ENCODE assay signal across 8 cellular contexts in genomic region chr17:38415250-38416194, GRCh38. TPM values are rescaled to one million over a fixed set of nuclear protein-coding genes. Genes with fewer than 3 reads are reported as not detected.
DNase-seq lines count a peak whose midpoint lies in the region; ATAC-seq, FAIRE-seq and TF ChIP-seq lines count a peak whose summit lies in the region.

No MANE protein-coding gene starts in this region.

- peaks cover 14% of the 10 kb centered on the region; the same call in 1 of the 2 replicates for H3K23me2 ChIP-seq in H1 (ENCODE audit: low read depth, low read length)

- peaks cover 0 to 19% (median 7%) of the 10 kb centered on the region in 4 experiments; a peak in 4 of 7 replicates for H3K27me3 ChIP-seq in H1 (replicated peaks in 1 of 4; ENCODE audit: control insufficient read depth in 3 of 4, extremely low read depth in 1 of 4, insufficient read depth in 3 of 4, low read length in 3 of 4)
- peaks cover 0 to 7% (median 0%) of the 10 kb centered on the region in 4 donors for H3K27me3 ChIP-seq in pancreas

- H2BK5ac ChIP-seq in H1 (ENCODE audit: low read depth, low read length) = peak overlapping the region; percentile 100

- H3K18ac ChIP-seq in H1 (ENCODE audit: extremely low read depth, low read length) = peak overlapping the region; percentile 100

- no peak overlapping the region for H3K23ac ChIP-seq in H1 (ENCODE audit: insufficient read length)

- intact Hi-C loops in pancreas (cut with DNase I) = loop anchor here (5.0 kb wide), 2 partner anchors 68 to 73 kb away; partner anchors contain the start of gene GPR179 (in 1 of the 3)

- 19% methylated on average over 20 of the region's 22 CpGs; no CpG with 5 or more reads in 1 of the 2 experiments for WGBS in H1 (ENCODE audit: extremely low coverage in 1 of 2, insufficient coverage in 1 of 2, insufficient read length in 1 of 2, insufficient replicate concordance in 2 of 2, low coverage in 1 of 2, low lambda C conversion rate in 2 of 2, missing lambda C conversion rate in 1 of 2), 2 experiments
- 28 to 33% methylated on average over 22 of the region's 22 CpGs for WGBS in pancreas, 2 donors

- H3K4me3 ChIP-seq in H1 (ENCODE audit: extremely low read depth in 1 of 4, insufficient read depth in 2 of 4, low read depth in 3 of 4, low read length in 4 of 4) = peak overlapping the region in 3 of 4 experiments; percentile 20 to 55 (median 39); a peak in 6 of 8 replicates
- no peak overlapping the region for H3K4me3 ChIP-seq in pancreas

- POLR2A ChIA-PET in H1 (lab: Charles Lee; ENCODE audit: partially characterized antibody) = interaction anchor here (0.6 to 6.1 kb wide), 27 partner anchors 8 to 1795 kb away, joined by 3 to 77 read pairs (median 4); partner anchors contain the start of genes ARHGAP23 and SOCS7

- FAIRE-seq in H1 (lab: Jason Lieb, UNC) (no peak), pancreas (lab: Jason Lieb, UNC) (no peak)

- H3K79me2 ChIP-seq in H1 (ENCODE audit: control insufficient read depth in 1 of 2, insufficient read depth in 2 of 2, low read length in 2 of 2) = no peaks in the 10 kb centered on the region

- H2BK15ac ChIP-seq in H1 (ENCODE audit: low read length) = peak overlapping the region; percentile 40; the same call in 1 of the 2 replicates

- H3K4me2 ChIP-seq in H1 (ENCODE audit: insufficient read depth in 1 of 2, low read depth in 2 of 2, low read length in 2 of 2) = peak overlapping the region; percentile 21 to 71

- H2BK20ac ChIP-seq in H1 (ENCODE audit: low read length) = peak overlapping the region; percentile 96

- H3K36me3 ChIP-seq in H1 (ENCODE audit: control insufficient read depth in 2 of 4, insufficient read depth in 4 of 4, low read length in 3 of 4) (no peaks in the 10 kb centered on the region), pancreas (no peaks in the 10 kb centered on the region)

- H3K27ac ChIP-seq in H1 (ENCODE audit: low read depth, low read length) = peak overlapping the region; percentile 94
- no peak overlapping the region for H3K27ac ChIP-seq in pancreas

- TF ChIP-seq POLR2A in H1 (IDR thresholded peaks at IDR 0.05; ENCODE audit: control extremely low read depth in 1 of 2, low read depth in 2 of 2, low read length in 2 of 2) = peak in 1 of 2 experiments; percentile 74; a peak in 2 of 3 replicates

- peak in 3 of 4 donors; percentile 31 to 53 (median 41) for ATAC-seq in pancreas
- ATAC-seq in GM21515 (IDR thresholded peaks at IDR 0.05; ENCODE audit: unreplicated experiment) = no peak
- ATAC-seq in GM21423 (IDR thresholded peaks at IDR 0.05; ENCODE audit: unreplicated experiment) = no peak

- CTCF ChIA-PET in H1 (lab: Charles Lee; ENCODE audit: partially characterized antibody) = interaction anchor here (0.6 to 24.5 kb wide), 20 partner anchors 12 to 261 kb away, joined by 3 to 400 read pairs (median 5); partner anchors contain the start of genes GPR179 and SOCS7

- H3K9me3 ChIP-seq in H1 (ENCODE audit: insufficient read depth in 2 of 2, low read depth in 1 of 2, low read length in 1 of 2) (no peaks in the 10 kb centered on the region), pancreas (no peaks in the 10 kb centered on the region)

- peak in 1 of 2 experiments; percentile 57; a peak in 1 of 3 replicates for TF ChIP-seq EP300 in H1 (IDR thresholded peaks at IDR 0.05; ENCODE audit: borderline replicate concordance in 1 of 2, low read depth in 2 of 2, low read length in 2 of 2)

- H4K8ac ChIP-seq in H1 (ENCODE audit: extremely low read depth, insufficient read depth, low read length) = peak overlapping the region; percentile 99

- no peak for TF ChIP-seq RAD21 in H1 (IDR thresholded peaks at IDR 0.05 in 1 of 2, conservative IDR thresholded peaks at IDR 0.05 in 1 of 2; ENCODE audit: low read depth in 2 of 2, low read length in 2 of 2)

- no peaks in the 10 kb centered on the region for H3K79me1 ChIP-seq in H1 (ENCODE audit: low read depth, low read length)

- H2AK5ac ChIP-seq in H1 (ENCODE audit: low read depth, low read length) = peak overlapping the region; percentile 88; the same call in 1 of the 2 replicates

- no peak; a peak in 1 of 4 replicates for TF ChIP-seq CTCF in H1 (IDR thresholded peaks at IDR 0.05; ENCODE audit: control extremely low read depth in 1 of 3, insufficient read depth in 1 of 3, low read depth in 1 of 3, low read length in 3 of 3)
- no peak for TF ChIP-seq CTCF in pancreas (IDR thresholded peaks at IDR 0.05)

- peak overlapping the region; percentile 100 for H2BK12ac ChIP-seq in H1 (ENCODE audit: low read depth, low read length)

- H2BK120ac ChIP-seq in H1 (replicated peaks; ENCODE audit: low read depth, low read length) = peak overlapping the region; percentile 91

- H3K9ac ChIP-seq in H1 (replicated peaks in 1 of 4; ENCODE audit: extremely low read depth in 1 of 4, low read depth in 3 of 4, low read length in 3 of 4) = peak overlapping the region in 3 of 4 experiments; percentile 42 to 79 (median 60); a peak in 5 of 7 replicates

- H4K91ac ChIP-seq in H1 (replicated peaks; ENCODE audit: insufficient read length, low read length) = peak overlapping the region; percentile 100

- DNase-seq in SIG-M5 treated with dmso at 0.1 percent for 504 hours (lab: John Stamatoyannopoulos, UW; ENCODE audit: unreplicated experiment) (peak; percentile 83), SIG-M5 (lab: John Stamatoyannopoulos, UW) (no peak), MV-4-11 (lab: John Stamatoyannopoulos, UW) (peak; percentile 74), RKO (ENCODE audit: low spot score) (peak; percentile 57), H1 (ENCODE audit: low read depth in 1 of 2, low spot score in 2 of 2) (peak in 1 of 2 experiments; percentile 86), pancreas (peak in 1 of 6 donors; percentile 49)

- H3K4ac ChIP-seq in H1 (replicated peaks; ENCODE audit: insufficient read length, low read depth, low read length) = peak overlapping the region; percentile 96

- H3K4me1 ChIP-seq in H1 (replicated peaks in 1 of 4; ENCODE audit: control insufficient read depth in 3 of 4, insufficient read depth in 4 of 4, low read length in 3 of 4) (peaks cover 4 to 44% (median 37%) of the 10 kb centered on the region in 4 experiments), pancreas (no peaks in the 10 kb centered on the region)

- H4K5ac ChIP-seq in H1 (ENCODE audit: insufficient read length, low read depth, low read length) = peak overlapping the region; percentile 97

- no peaks in the 10 kb centered on the region for H4K20me1 ChIP-seq in H1 (replicated peaks in 1 of 2; ENCODE audit: control insufficient read depth in 1 of 2, insufficient read depth in 2 of 2, low read length in 2 of 2)

- no peak overlapping the region for H2AFZ ChIP-seq in H1 (ENCODE audit: low read length)

- peak overlapping the region; percentile 96 for H3K56ac ChIP-seq in H1 (replicated peaks; ENCODE audit: insufficient read length, low read depth, low read length)

- H3K14ac ChIP-seq in H1 (ENCODE audit: insufficient read length) = no peak overlapping the region

TF ChIP-seq in H1, 55 proteins besides CTCF, POLR2A, EP300 and RAD21 (continues in another document):
- peak; percentile 87 for TF ChIP-seq TCF12 (IDR thresholded peaks at IDR 0.05; ENCODE audit: low read depth, low read length)
- TF ChIP-seq BCL11A (IDR thresholded peaks at IDR 0.05; ENCODE audit: low read depth in 2 of 2, low read length in 2 of 2) = no peak
- peak; percentile 41 for TF ChIP-seq TBP (IDR thresholded peaks at IDR 0.05; ENCODE audit: low read depth, low read length)
- no peak for TF ChIP-seq KDM4A (IDR thresholded peaks at IDR 0.05; ENCODE audit: low read depth, low read length, severe bottlenecking)
- TF ChIP-seq HDAC2 (IDR thresholded peaks at IDR 0.05; ENCODE audit: borderline replicate concordance in 1 of 2, low read depth in 2 of 2, low read length in 2 of 2) = 0 out of 4 replicates have a peak, but pooled peaks of 1 of the 2 experiments have one; percentile 60
- TF ChIP-seq JUND (IDR thresholded peaks at IDR 0.05; ENCODE audit: low read length) = peak; percentile 91
- TF ChIP-seq ATF2 (IDR thresholded peaks at IDR 0.05; ENCODE audit: low read length) = peak; percentile 78; the same call in 1 of the 2 replicates

RNA-seq across cellular contexts. Expression of gene ARHGAP23, which starts 12.7 kb away (rescaled TPM):
- total RNA-seq in H1 (2021; fragmentation: NEBNext Ultra II Directional; extraction: Animal tissue kit (Norgen Biotek cat#: 25700)) = 107 and 108 TPM in 2 replicates
- polyA plus RNA-seq in H1 (2011; rRNA removed) (16.3 and 28.6 TPM in 2 replicates), pancreas (1 to 10 TPM; 3.3 to 4.1 TPM)
- 21.0 TPM for polyA plus RNA-seq in H1 (2011; cell fraction: cytosol; rRNA removed)
- polyA plus RNA-seq in H1 (2011; cell fraction: nucleus; rRNA removed) = 52.6 TPM
- polyA plus RNA-seq in H1 (2012, experiment 1 of 2) = 39.3 to 66.4 TPM (median 42.6 TPM) in 4 replicates
- polyA plus RNA-seq in H1 (2012, experiment 2 of 2) = 39.0 TPM
- 43.2 TPM for polyA plus RNA-seq in H1 (2013, experiment 1 of 2)
- polyA plus RNA-seq in H1 (2013, experiment 2 of 2) = 43.6 TPM
- polyA minus RNA-seq in H1 (2011; rRNA and poly(A)+ RNA removed) = 23.8 and 36.4 TPM in 2 replicates
- polyA minus RNA-seq in H1 (2011; cell fraction: cytosol; rRNA and poly(A)+ RNA removed) = 25.8 TPM
- 69.0 TPM for polyA minus RNA-seq in H1 (2011; cell fraction: nucleus; rRNA and poly(A)+ RNA removed)
- 1 to 10 TPM; 2.5 to 7.1 (median 4.7) TPM for total RNA-seq in pancreas

Comparison
In these comparisons a context has a peak if more than half of its experiments do, and no peak if none do; other contexts are left out.
1. H3K4me3 ChIP-seq: peak in H1 (3 of 4); none in pancreas (0 of 4).
2. ATAC-seq: peak in pancreas (3 of 4); none in GM21515 (single experiment) and GM21423 (single experiment).
3. RNA of gene ARHGAP23, which starts 12.7 kb away (total RNA-seq): 107 to 108 TPM in H1; 2.5 to 7.1 TPM in pancreas; every median in the first group is over 10 times any median in the second.